16 cellular contexts compared by ENCODE assay signal in genomic region chr15:82312611-82313349, GRCh38. TPM values are rescaled to one million over a fixed set of nuclear protein-coding genes. Genes with fewer than 3 reads are reported as not detected.
A peak's percentile ranks its signal among the peaks of the same experiment; 100 is the strongest.
DNase-seq lines count a peak whose midpoint lies in the region; ATAC-seq and TF ChIP-seq lines count a peak whose summit lies in the region.
"Had no signal": no experiment of that assay in that cellular context is flagged by ENCODE, and none has a peak within 500 bp of the region (broad histone marks: within the 10 kb centered on the region; RNA-seq: fewer than 3 reads in every experiment).

No MANE protein-coding gene starts in this region.

- DNase-seq in AG10803 (ENCODE audit: low read depth) (peak; percentile 54), HCEC 1CT (peak; percentile 61), adipocyte (ENCODE audit: low read depth) (peak; percentile 7), left lobe of liver (ENCODE audit: low spot score) (peak; percentile 35), T-cell (no peak)
- no peak for DNase-seq in CD8-positive, alpha-beta memory T cell
- DNase-seq: activated CD4-positive, alpha-beta T cell treated with anti-CD3 and anti-CD28 coated beads, Interleukin-2, amount 50 U/mL, for 1 hour; Calu3; naive B cell; NCI-H1048; SHP77 treated with DMSO at 0.1 percent for 48 hours; T1000 had no signal

- H3K9ac ChIP-seq in adipocyte (ENCODE audit: low read length), result no peak overlapping the region

- H3K27me3 Mint-ChIP-seq in T-cell, result no peaks in the 10 kb centered on the region
- H3K27me3 Mint-ChIP-seq in CD8-positive, alpha-beta memory T cell, result peaks cover 0 to 9% of the 10 kb centered on the region in 2 donors

- peaks cover 28% of the 10 kb centered on the region for H3K27me3 ChIP-seq in adipocyte (replicated peaks; ENCODE audit: control insufficient read depth, insufficient read depth, low read length)
- no peaks in the 10 kb centered on the region for H3K27me3 ChIP-seq in CD8-positive, alpha-beta memory T cell (ENCODE audit: insufficient read depth, low read length, poor library complexity, severe bottlenecking)
- H3K27me3 ChIP-seq: ascending aorta had no signal

- H3K36me3 Mint-ChIP-seq in T-cell, result peaks cover 5% of the 10 kb centered on the region
- H3K36me3 Mint-ChIP-seq in CD8-positive, alpha-beta memory T cell, result peaks cover 0 to 11% (median 0%) of the 10 kb centered on the region in 3 donors

- ATAC-seq in left lobe of liver, result no peak
- ATAC-seq in GM21786 (IDR thresholded peaks at IDR 0.05; ENCODE audit: unreplicated experiment), result no peak
- ATAC-seq in HG02610 (IDR thresholded peaks at IDR 0.05; ENCODE audit: unreplicated experiment), result no peak
- no peak for ATAC-seq in T-cell (replicated peaks in 1 of 4)

- H3K27ac ChIP-seq in CD8-positive, alpha-beta memory T cell (ENCODE audit: low read depth, low read length), result no peak overlapping the region
- H3K27ac ChIP-seq: ascending aorta, prostate gland had no signal

- CTCF ChIA-PET in T-cell (lab: Charles Lee), result no interaction called here
- CTCF ChIA-PET in CD8-positive, alpha-beta memory T cell (lab: Charles Lee), result no interaction called here

- H3K4me1 Mint-ChIP-seq in T-cell, result no peaks in the 10 kb centered on the region
- no peaks in the 10 kb centered on the region for H3K4me1 Mint-ChIP-seq in CD8-positive, alpha-beta memory T cell
- H3K4me1 Mint-ChIP-seq: naive B cell had no signal

- no peaks in the 10 kb centered on the region for H3K36me3 ChIP-seq in adipocyte (ENCODE audit: control insufficient read depth, insufficient read depth, low read length, severe bottlenecking)
- H3K36me3 ChIP-seq in CD8-positive, alpha-beta memory T cell (ENCODE audit: insufficient read depth, low read length), result no peaks in the 10 kb centered on the region
- H3K36me3 ChIP-seq: ascending aorta, prostate gland had no signal

- no peaks in the 10 kb centered on the region for H3K4me1 ChIP-seq in adipocyte (ENCODE audit: control insufficient read depth, insufficient read depth, low read length)
- H3K4me1 ChIP-seq in CD8-positive, alpha-beta memory T cell (ENCODE audit: insufficient read depth, low read length), result no peaks in the 10 kb centered on the region
- H3K4me1 ChIP-seq: ascending aorta, prostate gland had no signal

- POLR2A ChIA-PET in T-cell (lab: Charles Lee), result no interaction called here
- POLR2A ChIA-PET in CD8-positive, alpha-beta memory T cell (lab: Charles Lee), result no interaction called here

- H3K4me3 ChIP-seq in AG10803 (ENCODE audit: low read length) (no peak overlapping the region), adipocyte (ENCODE audit: low read length) (no peak overlapping the region)
- no peak overlapping the region for H3K4me3 ChIP-seq in CD8-positive, alpha-beta memory T cell (ENCODE audit: low read length)
- H3K4me3 ChIP-seq: ascending aorta, prostate gland had no signal

- H3K9me3 ChIP-seq in adipocyte (ENCODE audit: control insufficient read depth, low read length), result peaks cover 7% of the 10 kb centered on the region
- no peaks in the 10 kb centered on the region for H3K9me3 ChIP-seq in CD8-positive, alpha-beta memory T cell (ENCODE audit: low read length)
- H3K9me3 ChIP-seq: ascending aorta, prostate gland had no signal

- H3K27ac Mint-ChIP-seq in T-cell, result no peak overlapping the region
- no peak overlapping the region for H3K27ac Mint-ChIP-seq in CD8-positive, alpha-beta memory T cell

- no peak overlapping the region for H3K4me3 Mint-ChIP-seq in T-cell
- H3K4me3 Mint-ChIP-seq in CD8-positive, alpha-beta memory T cell, result no peak overlapping the region
- H3K4me3 Mint-ChIP-seq: naive B cell had no signal

- no peak for TF ChIP-seq CTCF in AG10803 (conservative IDR thresholded peaks at IDR 0.05; ENCODE audit: low read length)

- peaks cover 0 to 6% (median 6%) of the 10 kb centered on the region in 3 donors for H3K9me3 Mint-ChIP-seq in T-cell
- H3K9me3 Mint-ChIP-seq in CD8-positive, alpha-beta memory T cell, result peaks cover 3 to 8% (median 6%) of the 10 kb centered on the region in 5 donors

RNA-seq across cellular contexts. Expression of gene GOLGA6L10, which starts 36.5 kb away (rescaled TPM):
- total RNA-seq in left lobe of liver (0.48 TPM), T-cell (1 to 10 TPM in 4 of 5 donors, under 1 TPM in 1; 0.72 to 3.0 (median 2.1) TPM)
- total RNA-seq in CD8-positive, alpha-beta memory T cell, result 1 to 10 TPM in 1 of 2 experiments, under 1 TPM in 1; 0.96 to 1.7 TPM
- polyA plus RNA-seq in CD8-positive, alpha-beta memory T cell, result 0.16 TPM

RNA-seq across cellular contexts. Expression of gene SAXO2, which starts 50.2 kb away (rescaled TPM):
- 0.58 TPM for total RNA-seq in left lobe of liver
- 10 to 100 TPM in 1 of 5 donors, 1 to 10 TPM in 3, under 1 TPM in 1; 0.56 to 19.6 (median 2.1) TPM for total RNA-seq in T-cell
- total RNA-seq in CD8-positive, alpha-beta memory T cell, result 1 to 10 TPM in 1 of 2 experiments, under 1 TPM in 1; 0.97 to 1.6 TPM
- polyA plus RNA-seq in CD8-positive, alpha-beta memory T cell, result 1.9 TPM
- total RNA-seq: ascending aorta had no signal

RNA-seq across cellular contexts. Expression of gene EFL1, which starts 50.2 kb away (rescaled TPM):
- total RNA-seq in left lobe of liver, result 6.7 TPM
- 10 to 100 TPM; 16.5 to 22.0 (median 20.1) TPM for total RNA-seq in T-cell
- total RNA-seq in CD8-positive, alpha-beta memory T cell, result 10 to 100 TPM; 22.1 to 22.2 TPM
- 18.3 TPM for polyA plus RNA-seq in CD8-positive, alpha-beta memory T cell

Comparison
In these comparisons a context has a peak if more than half of its experiments do, and no peak if none do; other contexts are left out.
1. DNase-seq: peak in AG10803 (single experiment), HCEC 1CT (single experiment), adipocyte (single experiment) and left lobe of liver (single experiment); none in T-cell (0 of 34) and CD8-positive, alpha-beta memory T cell (0 of 5).